In genomic region chr18:51807336-51807735, GRCh38 we compare ENCODE assay signal across 38 cellular contexts.
"Had no signal": no experiment of that assay in that cellular context is flagged by ENCODE, and none has a peak within 500 bp of the region (broad histone marks: within the 10 kb centered on the region; RNA-seq: fewer than 3 reads in every experiment).

No MANE protein-coding gene starts in this region.

- H3K4me3 Mint-ChIP-seq: activated naive CD4-positive, alpha-beta T cell treated with anti-CD3 and anti-CD28 coated beads for 36 hours; activated naive CD4-positive, alpha-beta T cell treated with anti-CD3 and anti-CD28 coated beads, Interleukin-2, amount 10 ng/mL, durations not matched to agents 7 days and 5 days; activated naive CD4-positive, alpha-beta T cell treated with anti-CD3 and anti-CD28 coated beads, Interleukin-2, amount 50 U/mL, for 24 hours; activated naive CD8-positive, alpha-beta T cell; activated naive CD8-positive, alpha-beta T cell treated with anti-CD3 and anti-CD28 coated beads for 36 hours; activated naive CD8-positive, alpha-beta T cell treated with anti-CD3 and anti-CD28 coated beads, Interleukin-2, amount 10 ng/mL, durations not matched to agents 7 days and 5 days; activated naive CD8-positive, alpha-beta T cell treated with anti-CD3 and anti-CD28 coated beads, Interleukin-2, amount 50 U/mL, for 24 hours; activated T-cell treated with anti-CD3 and anti-CD28 coated beads, Interleukin-2, amount 50 U/mL, for 24 hours; activated T-cell treated with anti-CD3 and anti-CD28 coated beads, Interleukin-2, amount 50 U/mL, for 4 hours; activated T-cell treated with anti-CD3 and anti-CD28 coated beads, Interleukin-2, amount 50 U/mL, for 72 hours; activated T-helper 1 cell treated with anti-CD3 and anti-CD28 coated beads, Interleukin-12 subunit alpha, Interleukin-12 subunit beta, Interleukin-2, Interleukin-4 antibody, amounts not matched to agents 30 ng/mL and 10 ng/mL and 1 ng/mL, durations not matched to agents 14 hours and 24 hours and 36 hours; activated T-helper 17 cell treated with anti-CD3 and anti-CD28 coated beads, Interleukin-2, amount 50 U/mL, for 72 hours; brain; central memory CD8-positive, alpha-beta T cell had no signal

- H3K36me3 ChIP-seq: adrenal gland, ascending aorta, brain microvascular endothelial cell, breast epithelium, cardiac muscle cell had no signal

- H3K27me3 ChIP-seq: adrenal gland, ascending aorta, body of pancreas, brain microvascular endothelial cell, breast epithelium, cardiac muscle cell had no signal

- H3K9me3 ChIP-seq: adrenal gland, ascending aorta, body of pancreas, breast epithelium had no signal

- H3K4me1 ChIP-seq: adrenal gland, ascending aorta, body of pancreas, breast epithelium had no signal

- H3K27ac ChIP-seq: adrenal gland, ascending aorta, body of pancreas, brain microvascular endothelial cell, breast epithelium, cardiac muscle cell had no signal

- H3K27ac Mint-ChIP-seq: activated naive CD4-positive, alpha-beta T cell treated with anti-CD3 and anti-CD28 coated beads for 36 hours; activated naive CD4-positive, alpha-beta T cell treated with anti-CD3 and anti-CD28 coated beads, Interleukin-2, amount 10 ng/mL, durations not matched to agents 7 days and 5 days; activated naive CD4-positive, alpha-beta T cell treated with anti-CD3 and anti-CD28 coated beads, Interleukin-2, amount 50 U/mL, for 24 hours; activated naive CD4-positive, alpha-beta T cell treated with anti-CD3 and anti-CD28 coated beads, Interleukin-2, amount 50 U/mL, for 72 hours; activated naive CD8-positive, alpha-beta T cell; activated naive CD8-positive, alpha-beta T cell treated with anti-CD3 and anti-CD28 coated beads for 36 hours; activated naive CD8-positive, alpha-beta T cell treated with anti-CD3 and anti-CD28 coated beads, Interleukin-2, amount 10 ng/mL, durations not matched to agents 7 days and 5 days; activated naive CD8-positive, alpha-beta T cell treated with anti-CD3 and anti-CD28 coated beads, Interleukin-2, amount 50 U/mL, for 24 hours; activated T-cell treated with anti-CD3 and anti-CD28 coated beads, Interleukin-2, amount 50 U/mL, for 24 hours; activated T-cell treated with anti-CD3 and anti-CD28 coated beads, Interleukin-2, amount 50 U/mL, for 72 hours; activated T-helper 1 cell treated with anti-CD3 and anti-CD28 coated beads, Interleukin-12 subunit alpha, Interleukin-12 subunit beta, Interleukin-2, Interleukin-4 antibody, amounts not matched to agents 30 ng/mL and 10 ng/mL and 1 ng/mL, durations not matched to agents 14 hours and 24 hours and 36 hours; activated T-helper 17 cell treated with anti-CD3 and anti-CD28 coated beads, Interleukin-2, amount 50 U/mL, for 72 hours; activated T-helper 2 cell treated with anti-CD3 and anti-CD28 coated beads, Interferon-gamma antibody, Interleukin-2, Interleukin-4, amounts not matched to agents 10 μg/mL and 5 μg/mL and 100 μg/mL, durations not matched to agents 14 hours and 24 hours and 36 hours; brain had no signal

- H3K27me3 Mint-ChIP-seq: activated naive CD4-positive, alpha-beta T cell treated with anti-CD3 and anti-CD28 coated beads, Interleukin-2, amount 10 ng/mL, durations not matched to agents 7 days and 5 days; activated naive CD4-positive, alpha-beta T cell treated with anti-CD3 and anti-CD28 coated beads, Interleukin-2, amount 50 U/mL, for 24 hours; activated naive CD8-positive, alpha-beta T cell; activated naive CD8-positive, alpha-beta T cell treated with anti-CD3 and anti-CD28 coated beads, Interleukin-2, amount 10 ng/mL, durations not matched to agents 7 days and 5 days; activated naive CD8-positive, alpha-beta T cell treated with anti-CD3 and anti-CD28 coated beads, Interleukin-2, amount 50 U/mL, for 24 hours; activated T-cell treated with anti-CD3 and anti-CD28 coated beads, Interleukin-2, amount 50 U/mL, for 24 hours; activated T-helper 17 cell treated with anti-CD3 and anti-CD28 coated beads, Interleukin-2, amount 50 U/mL, for 72 hours; brain; central memory CD8-positive, alpha-beta T cell had no signal

- H3K4me3 ChIP-seq: adrenal gland, ascending aorta, body of pancreas, breast epithelium, cardiac muscle cell had no signal

- H3K9me3 Mint-ChIP-seq: activated naive CD4-positive, alpha-beta T cell treated with anti-CD3 and anti-CD28 coated beads for 36 hours; activated naive CD4-positive, alpha-beta T cell treated with anti-CD3 and anti-CD28 coated beads, Interleukin-2, amount 10 ng/mL, durations not matched to agents 7 days and 5 days; activated naive CD8-positive, alpha-beta T cell treated with anti-CD3 and anti-CD28 coated beads for 36 hours; activated naive CD8-positive, alpha-beta T cell treated with anti-CD3 and anti-CD28 coated beads, Interleukin-2, amount 10 ng/mL, durations not matched to agents 7 days and 5 days; activated naive CD8-positive, alpha-beta T cell treated with anti-CD3 and anti-CD28 coated beads, Interleukin-2, amount 50 U/mL, for 24 hours; activated T-cell treated with anti-CD3 and anti-CD28 coated beads, Interleukin-2, amount 50 U/mL, for 24 hours; activated T-helper 1 cell treated with anti-CD3 and anti-CD28 coated beads, Interleukin-12 subunit alpha, Interleukin-12 subunit beta, Interleukin-2, Interleukin-4 antibody, amounts not matched to agents 30 ng/mL and 10 ng/mL and 1 ng/mL, durations not matched to agents 14 hours and 24 hours and 36 hours; activated T-helper 17 cell treated with anti-CD3 and anti-CD28 coated beads, Interleukin-2, amount 50 U/mL, for 72 hours; activated T-helper 2 cell treated with anti-CD3 and anti-CD28 coated beads, Interferon-gamma antibody, Interleukin-2, Interleukin-4, amounts not matched to agents 10 μg/mL and 5 μg/mL and 100 μg/mL, durations not matched to agents 14 hours and 24 hours and 36 hours had no signal

- ATAC-seq: activated naive CD4-positive, alpha-beta T cell treated with anti-CD3 and anti-CD28 coated beads, Interleukin-2, amount 50 U/mL, for 72 hours; activated naive CD8-positive, alpha-beta T cell treated with anti-CD3 and anti-CD28 coated beads, Interleukin-2, amount 50 U/mL, for 24 hours; activated T-cell treated with anti-CD3 and anti-CD28 coated beads, Interleukin-2, amount 50 U/mL, for 4 hours; activated T-cell treated with anti-CD3 and anti-CD28 coated beads, Interleukin-2, amount 50 U/mL, for 72 hours; activated T-helper 17 cell treated with anti-CD3 and anti-CD28 coated beads, Interleukin-2, amount 50 U/mL, for 72 hours; body of pancreas had no signal

- H3K36me3 Mint-ChIP-seq: activated naive CD4-positive, alpha-beta T cell treated with anti-CD3 and anti-CD28 coated beads, Interleukin-2, amount 10 ng/mL, durations not matched to agents 7 days and 5 days; activated naive CD4-positive, alpha-beta T cell treated with anti-CD3 and anti-CD28 coated beads, Interleukin-2, amount 50 U/mL, for 24 hours; activated naive CD4-positive, alpha-beta T cell treated with anti-CD3 and anti-CD28 coated beads, Interleukin-2, amount 50 U/mL, for 72 hours; activated naive CD8-positive, alpha-beta T cell; activated naive CD8-positive, alpha-beta T cell treated with anti-CD3 and anti-CD28 coated beads for 36 hours; activated naive CD8-positive, alpha-beta T cell treated with anti-CD3 and anti-CD28 coated beads, Interleukin-2, amount 10 ng/mL, durations not matched to agents 7 days and 5 days; brain had no signal

- H3K4me1 Mint-ChIP-seq: activated naive CD4-positive, alpha-beta T cell treated with anti-CD3 and anti-CD28 coated beads, Interleukin-2, amount 10 ng/mL, durations not matched to agents 7 days and 5 days; activated naive CD4-positive, alpha-beta T cell treated with anti-CD3 and anti-CD28 coated beads, Interleukin-2, amount 50 U/mL, for 24 hours; activated naive CD8-positive, alpha-beta T cell treated with anti-CD3 and anti-CD28 coated beads for 36 hours; activated naive CD8-positive, alpha-beta T cell treated with anti-CD3 and anti-CD28 coated beads, Interleukin-2, amount 10 ng/mL, durations not matched to agents 7 days and 5 days; activated naive CD8-positive, alpha-beta T cell treated with anti-CD3 and anti-CD28 coated beads, Interleukin-2, amount 50 U/mL, for 24 hours; activated T-helper 17 cell treated with anti-CD3 and anti-CD28 coated beads, Interleukin-2, amount 50 U/mL, for 72 hours; central memory CD8-positive, alpha-beta T cell had no signal

- DNase-seq: activated effector memory CD4-positive, alpha-beta T cell treated with anti-CD3 and anti-CD28 coated beads, Interleukin-2, amount 50 U/mL, for 16 hours; activated effector memory CD4-positive, alpha-beta T cell treated with Interleukin-2 at 50 U/mL for 16 hours; activated gamma-delta T cell; activated gamma-delta T cell treated with Interleukin-2 at 50 U/mL for 16 hours; activated naive CD4-positive, alpha-beta T cell; activated naive CD4-positive, alpha-beta T cell treated with anti-CD3 and anti-CD28 coated beads for 36 hours; activated naive CD4-positive, alpha-beta T cell treated with anti-CD3 and anti-CD28 coated beads, Interleukin-2, amount 10 ng/mL, durations not matched to agents 7 days and 5 days; activated naive CD4-positive, alpha-beta T cell treated with anti-CD3 and anti-CD28 coated beads, Interleukin-2, amount 50 U/mL, for 16 hours; activated naive CD4-positive, alpha-beta T cell treated with Interleukin-2 at 50 U/mL for 16 hours; activated naive CD8-positive, alpha-beta T cell treated with anti-CD3 and anti-CD28 coated beads for 36 hours; activated naive CD8-positive, alpha-beta T cell treated with anti-CD3 and anti-CD28 coated beads, Interleukin-2, amount 10 ng/mL, durations not matched to agents 7 days and 5 days; activated naive CD8-positive, alpha-beta T cell treated with anti-CD3 and anti-CD28 coated beads, Interleukin-2, amount 50 U/mL, for 24 hours; activated T-cell treated with anti-CD3 and anti-CD28 coated beads, Interleukin-2, amount 50 U/mL, for 1 hour; activated T-cell treated with anti-CD3 and anti-CD28 coated beads, Interleukin-2, amount 50 U/mL, for 24 hours; activated T-cell treated with anti-CD3 and anti-CD28 coated beads, Interleukin-2, amount 50 U/mL, for 4 hours; activated T-cell treated with anti-CD3 and anti-CD28 coated beads, Interleukin-2, amount 50 U/mL, for 48 hours; activated T-cell treated with anti-CD3 and anti-CD28 coated beads, Interleukin-2, amount 50 U/mL, for 72 hours; adrenal gland; amniotic stem cell; amygdala; anterior cingulate cortex; aorta; body of pancreas; brain microvascular endothelial cell; caudate nucleus; central memory CD4-positive, alpha-beta T cell; cerebellar nuclear complex had no signal
